ENCODE assay signal across 10 cellular contexts in the genomic region with DNA sequence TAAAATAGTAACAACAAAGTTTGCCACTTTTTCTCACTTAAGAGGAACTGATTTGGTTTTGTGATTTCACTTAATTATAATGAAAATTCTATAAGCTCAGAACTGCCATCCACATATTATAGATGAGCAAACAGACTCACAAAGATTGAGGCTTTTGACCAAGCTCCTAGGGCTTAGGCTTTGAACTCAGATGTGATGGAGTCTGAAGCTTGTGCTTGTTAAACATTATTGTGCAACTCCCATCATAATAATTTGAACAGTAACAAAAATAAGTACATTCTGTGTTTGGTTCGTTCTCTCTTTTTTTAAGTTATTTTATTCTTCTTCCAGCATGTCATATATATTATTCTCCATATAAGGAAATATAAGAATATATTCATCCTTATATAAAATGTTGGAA.
"Had no signal": no experiment of that assay in that cellular context is flagged by ENCODE, and none has a peak within 500 bp of the region (broad histone marks: within the 10 kb centered on the region; RNA-seq: fewer than 3 reads in every experiment).

No MANE protein-coding gene starts in this region.

- H3K9me3 ChIP-seq: ovary, testis had no signal

- H3K27me3 ChIP-seq: brain microvascular endothelial cell, ovary, testis had no signal

- H3K27ac ChIP-seq: brain microvascular endothelial cell, ovary, testis had no signal

- DNase-seq: activated CD4-positive, alpha-beta T cell treated with anti-CD3 and anti-CD28 coated beads for 48 hours; activated effector memory CD4-positive, alpha-beta T cell treated with anti-CD3 and anti-CD28 coated beads, Interleukin-2, amount 50 U/mL, for 16 hours; activated T-cell treated with anti-CD3 and anti-CD28 coated beads, Interleukin-2, amount 50 U/mL, for 1 hour; brain microvascular endothelial cell; hippocampal formation; ovary; stimulated activated CD4-positive, alpha-beta T cell treated with anti-CD3 and anti-CD28 coated beads, Interleukin-4, amount 100 ng/mL, for 1 hour; stimulated activated CD8-positive, alpha-beta memory T cell treated with anti-CD3 and anti-CD28 coated beads, Interleukin-4, amount 100 ng/mL, for 48 hours; T-helper 9 cell; testis had no signal

- H3K4me1 ChIP-seq: testis had no signal

- H3K4me3 ChIP-seq: ovary, testis had no signal

- H3K36me3 ChIP-seq: brain microvascular endothelial cell, ovary had no signal
